18 cellular contexts compared by ENCODE assay signal in the genomic region with DNA sequence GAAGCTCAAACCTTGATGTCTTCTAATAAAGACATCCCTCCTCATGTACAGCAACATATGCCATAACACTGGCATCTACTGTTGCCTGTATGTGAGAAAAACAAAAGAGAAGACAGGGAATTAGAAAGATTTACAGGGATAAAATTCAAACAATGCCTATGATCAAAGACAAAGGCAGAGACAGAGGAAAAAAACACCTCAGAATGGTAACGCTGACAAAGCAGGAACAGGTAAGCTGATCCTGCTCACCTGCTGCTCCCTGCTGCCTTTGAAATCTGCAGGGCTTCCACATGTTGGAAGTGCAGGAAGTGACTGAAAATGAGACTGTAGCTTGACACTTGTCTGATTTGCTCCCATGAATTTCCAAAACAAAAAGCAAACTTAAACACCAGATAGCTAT.
A peak's percentile ranks its signal among the peaks of the same experiment; 100 is the strongest.
DNase-seq lines count a peak whose midpoint lies in the region; ATAC-seq and TF ChIP-seq lines count a peak whose summit lies in the region.
"Had no signal": no experiment of that assay in that cellular context is flagged by ENCODE, and none has a peak within 500 bp of the region (broad histone marks: within the 10 kb centered on the region; RNA-seq: fewer than 3 reads in every experiment).

No MANE protein-coding gene starts in this region.

- H3K23ac ChIP-seq in neuronal stem cell (ENCODE audit: low read depth, low read length, poor library complexity): no peak overlapping the region

- DNase-seq in HCT116 (ENCODE audit: low read depth, low spot score): no peak
- DNase-seq in NCI-H2081 (lab: John Stamatoyannopoulos, UW): peak; percentile 78 to 96
- DNase-seq in RPMI8226: peak; percentile 25
- DNase-seq in neuronal stem cell (ENCODE audit: low spot score): no peak
- no peak for DNase-seq in T-helper 9 cell
- DNase-seq in activated CD8-positive, alpha-beta memory T cell treated with anti-CD3 and anti-CD28 coated beads, Interleukin-2, amount 50 U/mL, for 4 hours: no peak
- DNase-seq: activated CD8-positive, alpha-beta T cell treated with anti-CD3 and anti-CD28 coated beads, Interleukin-2, amount 10 ng/mL, durations not matched to agents 7 days and 5 days; colonic mucosa; esophagus squamous epithelium; heart left ventricle; left ventricle myocardium superior; naive thymus-derived CD4-positive, alpha-beta T cell; NCI-H1694 treated with DMSO at 0.1 percent for 48 hours; SK-N-SH had no signal

- no peaks in the 10 kb centered on the region for H3K36me3 ChIP-seq in HCT116 (ENCODE audit: control insufficient read depth in 1 of 2, insufficient read depth in 2 of 2, low read length in 2 of 2)
- H3K36me3 ChIP-seq in neuronal stem cell (replicated peaks in 1 of 2; ENCODE audit: control insufficient read depth in 2 of 2, insufficient read depth in 2 of 2, low read length in 2 of 2): no peaks in the 10 kb centered on the region
- H3K36me3 ChIP-seq: colonic mucosa, esophagus squamous epithelium, heart left ventricle, thoracic aorta had no signal

- no peak overlapping the region for H3K14ac ChIP-seq in neuronal stem cell (ENCODE audit: low read length)

- no CpG with 5 or more reads among the region's 1 CpG for WGBS in neuronal stem cell (ENCODE audit: extremely low coverage in 2 of 2, insufficient read length in 2 of 2, insufficient replicate concordance in 1 of 2), 2 donors

- H3K4me1 ChIP-seq in HCT116 (ENCODE audit: control insufficient read depth in 1 of 2, insufficient read depth in 2 of 2, low read length in 2 of 2): no peaks in the 10 kb centered on the region
- peaks cover 0 to 6% of the 10 kb centered on the region in 2 donors for H3K4me1 ChIP-seq in neuronal stem cell (ENCODE audit: control insufficient read depth in 2 of 2, insufficient read depth in 1 of 2, low read depth in 1 of 2, low read length in 2 of 2)
- H3K4me1 ChIP-seq: colonic mucosa, esophagus squamous epithelium had no signal

- TF ChIP-seq CTCF in HCT116 (IDR thresholded peaks at IDR 0.05 in 2 of 3, conservative IDR thresholded peaks at IDR 0.05 in 1 of 3; ENCODE audit: borderline replicate concordance in 1 of 3, insufficient read depth in 1 of 3, low read depth in 2 of 3, low read length in 2 of 3): no peak

- no peak overlapping the region for H4K8ac ChIP-seq in neuronal stem cell (ENCODE audit: low read depth, low read length)

- H3K27me3 Mint-ChIP-seq in activated T-helper 17 cell treated with anti-CD3 and anti-CD28 coated beads, Interleukin-2, amount 50 U/mL, for 72 hours: peaks cover 4% of the 10 kb centered on the region

- H3K9ac ChIP-seq in HCT116 (ENCODE audit: low read length): no peak overlapping the region
- no peak overlapping the region for H3K9ac ChIP-seq in neuronal stem cell (ENCODE audit: low read depth, low read length, poor library complexity)
- H3K9ac ChIP-seq: SK-N-SH had no signal

- H3K79me1 ChIP-seq in neuronal stem cell (ENCODE audit: low read depth, low read length): no peaks in the 10 kb centered on the region

- intact Hi-C loops in HCT116 (cut with micrococcal nuclease): no loop called here

- H3K4me2 ChIP-seq in HCT116 (ENCODE audit: low read length): no peak overlapping the region
- H3K4me2 ChIP-seq in neuronal stem cell (ENCODE audit: insufficient read depth, low read length, poor library complexity, severe bottlenecking): no peak overlapping the region
- H3K4me2 ChIP-seq: SK-N-SH had no signal

- ATAC-seq in HCT116: no peak
- ATAC-seq in activated T-helper 17 cell treated with anti-CD3 and anti-CD28 coated beads, Interleukin-2, amount 50 U/mL, for 72 hours (replicated peaks): no peak
- ATAC-seq: activated CD8-positive, alpha-beta T cell treated with anti-CD3 and anti-CD28 coated beads, Interleukin-2, amount 10 ng/mL, durations not matched to agents 7 days and 5 days; GM12878; heart left ventricle; left ventricle myocardium superior; naive thymus-derived CD4-positive, alpha-beta T cell had no signal

- H4K91ac ChIP-seq in neuronal stem cell (ENCODE audit: low read depth, low read length, poor library complexity): no peak overlapping the region

- H3K79me2 ChIP-seq in HCT116 (ENCODE audit: insufficient read depth, low read length): no peaks in the 10 kb centered on the region

- no peak overlapping the region for H2BK12ac ChIP-seq in neuronal stem cell (ENCODE audit: low read length)

- no peak overlapping the region for H2BK5ac ChIP-seq in neuronal stem cell (ENCODE audit: low read length)

- no peaks in the 10 kb centered on the region for H3K36me3 Mint-ChIP-seq in activated T-helper 17 cell treated with anti-CD3 and anti-CD28 coated beads, Interleukin-2, amount 50 U/mL, for 72 hours (ENCODE audit: low read depth)
- H3K36me3 Mint-ChIP-seq: naive thymus-derived CD4-positive, alpha-beta T cell had no signal

- no peak overlapping the region for H3K4ac ChIP-seq in neuronal stem cell (ENCODE audit: low read length)

- TF ChIP-seq POLR2A in HCT116 (IDR thresholded peaks at IDR 0.05; ENCODE audit: borderline replicate concordance, extremely low read depth, insufficient read depth, insufficient read length): no peak

- no TSS peak for BruUV-seq in HCT116 (replicated peaks; lab: Mats Ljungman, UMichigan)

- POLR2A ChIA-PET in HCT116 (lab: Charles Lee): no interaction called here

- H3K27me3 ChIP-seq in HCT116 (ENCODE audit: insufficient read depth, low read length) (no peaks in the 10 kb centered on the region), neuronal stem cell (ENCODE audit: control insufficient read depth in 3 of 3, insufficient read depth in 3 of 3, low read depth in 1 of 3, low read length in 3 of 3) (no peaks in the 10 kb centered on the region)
- H3K27me3 ChIP-seq: colonic mucosa, esophagus squamous epithelium, heart left ventricle had no signal

- H2BK120ac ChIP-seq in neuronal stem cell (ENCODE audit: low read depth, low read length): no peak overlapping the region

- no peaks in the 10 kb centered on the region for H3K9me3 ChIP-seq in HCT116 (ENCODE audit: control insufficient read depth in 1 of 2, insufficient read depth in 1 of 2, low read depth in 1 of 2, low read length in 2 of 2)
- no peaks in the 10 kb centered on the region for H3K9me3 ChIP-seq in neuronal stem cell (replicated peaks in 1 of 2; ENCODE audit: control insufficient read depth in 2 of 2, insufficient read depth in 1 of 2, low read depth in 1 of 2, low read length in 2 of 2)
- H3K9me3 ChIP-seq: colonic mucosa, esophagus squamous epithelium, heart left ventricle, SK-N-SH, thoracic aorta had no signal

- no peak overlapping the region for H2BK15ac ChIP-seq in neuronal stem cell (ENCODE audit: low read length)

- no peaks in the 10 kb centered on the region for H3K9me3 Mint-ChIP-seq in activated T-helper 17 cell treated with anti-CD3 and anti-CD28 coated beads, Interleukin-2, amount 50 U/mL, for 72 hours
- H3K9me3 Mint-ChIP-seq: activated T-helper 2 cell treated with anti-CD3 and anti-CD28 coated beads, Interferon-gamma antibody, Interleukin-2, Interleukin-4, amounts not matched to agents 10 μg/mL and 5 μg/mL and 100 μg/mL, durations not matched to agents 14 hours and 24 hours and 36 hours; naive thymus-derived CD4-positive, alpha-beta T cell had no signal

- H3K27ac Mint-ChIP-seq in activated T-helper 17 cell treated with anti-CD3 and anti-CD28 coated beads, Interleukin-2, amount 50 U/mL, for 72 hours: no peak overlapping the region
- H3K27ac Mint-ChIP-seq: activated CD8-positive, alpha-beta T cell treated with anti-CD3 and anti-CD28 coated beads, Interleukin-2, amount 10 ng/mL, durations not matched to agents 7 days and 5 days; activated T-helper 2 cell treated with anti-CD3 and anti-CD28 coated beads, Interferon-gamma antibody, Interleukin-2, Interleukin-4, amounts not matched to agents 10 μg/mL and 5 μg/mL and 100 μg/mL, durations not matched to agents 14 hours and 24 hours and 36 hours; naive thymus-derived CD4-positive, alpha-beta T cell had no signal

- no peak overlapping the region for H2AK5ac ChIP-seq in neuronal stem cell (ENCODE audit: low read depth, low read length)

- no peaks in the 10 kb centered on the region for H3K4me1 Mint-ChIP-seq in activated T-helper 17 cell treated with anti-CD3 and anti-CD28 coated beads, Interleukin-2, amount 50 U/mL, for 72 hours
- H3K4me1 Mint-ChIP-seq: naive thymus-derived CD4-positive, alpha-beta T cell had no signal

- RAD21 ChIA-PET in HCT116 (lab: Charles Lee; ENCODE audit: low non-redundant PET in 1 of 2, low total read pairs in 2 of 2, uncharacterized antibody in 2 of 2, unreplicated experiment in 2 of 2): no interaction called here

- no peaks in the 10 kb centered on the region for H4K20me1 ChIP-seq in HCT116 (ENCODE audit: insufficient read depth)

- H3K9me2 ChIP-seq in HCT116 (ENCODE audit: insufficient read depth): no peaks in the 10 kb centered on the region
- H3K9me2 ChIP-seq: SK-N-SH had no signal

- CTCF ChIA-PET in HCT116 (lab: Charles Lee): no interaction called here

- H2AFZ ChIP-seq in HCT116 (ENCODE audit: low read depth, low read length, poor library complexity, severe bottlenecking) (peak overlapping the region; percentile 18), neuronal stem cell (ENCODE audit: low read length) (peak overlapping the region; percentile 24)

- H3K4me3 ChIP-seq in HCT116 (replicated peaks in 1 of 2; ENCODE audit: low read depth in 1 of 2, low read length in 2 of 2): no peak overlapping the region
- H3K4me3 ChIP-seq in neuronal stem cell (ENCODE audit: low read length in 2 of 2): no peak overlapping the region
- H3K4me3 ChIP-seq: colonic mucosa, esophagus squamous epithelium, GM12878, heart left ventricle, thoracic aorta had no signal

- no peak for TF ChIP-seq RAD21 in HCT116 (IDR thresholded peaks at IDR 0.05; ENCODE audit: low read depth)

- no peak overlapping the region for H3K4me3 Mint-ChIP-seq in activated T-helper 17 cell treated with anti-CD3 and anti-CD28 coated beads, Interleukin-2, amount 50 U/mL, for 72 hours
- H3K4me3 Mint-ChIP-seq: activated CD8-positive, alpha-beta T cell treated with anti-CD3 and anti-CD28 coated beads, Interleukin-2, amount 10 ng/mL, durations not matched to agents 7 days and 5 days; naive thymus-derived CD4-positive, alpha-beta T cell had no signal

- H3K27ac ChIP-seq in HCT116 (ENCODE audit: low read depth, low read length) (no peak overlapping the region), neuronal stem cell (replicated peaks; ENCODE audit: low read length) (no peak overlapping the region)
- H3K27ac ChIP-seq: colonic mucosa, esophagus squamous epithelium, heart left ventricle, thoracic aorta had no signal

- no peak overlapping the region for H3K18ac ChIP-seq in neuronal stem cell (ENCODE audit: low read length)

TF ChIP-seq in HCT116, 20 proteins besides CTCF, POLR2A, EP300 and RAD21 (continues in another document):
- TF ChIP-seq, protein P1, sequence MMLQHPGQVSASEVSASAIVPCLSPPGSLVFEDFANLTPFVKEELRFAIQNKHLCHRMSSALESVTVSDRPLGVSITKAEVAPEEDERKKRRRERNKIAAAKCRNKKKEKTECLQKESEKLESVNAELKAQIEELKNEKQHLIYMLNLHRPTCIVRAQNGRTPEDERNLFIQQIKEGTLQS (IDR thresholded peaks at IDR 0.05): no peak
- no peak for TF ChIP-seq CBX3 (IDR thresholded peaks at IDR 0.05; ENCODE audit: low read depth)
- no peak for TF ChIP-seq FOSL1 (IDR thresholded peaks at IDR 0.05; ENCODE audit: low read depth)

Comparison
In these comparisons a context has a peak if more than half of its experiments do, and no peak if none do; other contexts are left out.
1. DNase-seq: peak in NCI-H2081 (2 of 2) and RPMI8226 (single experiment); none in HCT116 (single experiment), neuronal stem cell (single experiment), T-helper 9 cell (single experiment) and activated CD8-positive, alpha-beta memory T cell treated with anti-CD3 and anti-CD28 coated beads, Interleukin-2, amount 50 U/mL, for 4 hours (single experiment).